ENCODE assay signal across 21 cellular contexts in genomic region chr17:69696645-69697044, GRCh38.
DNase-seq lines count a peak whose midpoint lies in the region; ATAC-seq and TF ChIP-seq lines count a peak whose summit lies in the region.
"Had no signal": no experiment of that assay in that cellular context is flagged by ENCODE, and none has a peak within 500 bp of the region (broad histone marks: within the 10 kb centered on the region; RNA-seq: fewer than 3 reads in every experiment).

No MANE protein-coding gene starts in this region.

- no peaks in the 10 kb centered on the region for H3K79me2 ChIP-seq in osteoblast (ENCODE audit: insufficient read depth, low read length)

- TF ChIP-seq CTCF in heart right ventricle (IDR thresholded peaks at IDR 0.05) (no peak), osteoblast (IDR thresholded peaks at IDR 0.05; ENCODE audit: extremely low read depth, low read depth, low read length) (no peak)

- H3K9me3 ChIP-seq in heart right ventricle (peaks cover 0 to 26% (median 6%) of the 10 kb centered on the region in 11 donors), osteoblast (ENCODE audit: low read depth, low read length) (no peaks in the 10 kb centered on the region)

- no peak overlapping the region for H3K4me2 ChIP-seq in osteoblast (ENCODE audit: insufficient read depth, low read length)
- H3K4me2 ChIP-seq: BLaER1, GM23338, PC-9 had no signal

- intact Hi-C loops in heart right ventricle (cut with DNase I) (loop anchor here in 1 of 10 donors (10.0 kb wide), 1 partner anchor 62 kb away; no protein-coding TSS in a partner anchor), Right ventricle myocardium superior (cut with DNase I) (no loop called here)

- H3K4me1 ChIP-seq in heart right ventricle (peaks cover 0 to 12% (median 2%) of the 10 kb centered on the region in 9 donors), osteoblast (ENCODE audit: insufficient read depth, low read length) (no peaks in the 10 kb centered on the region)
- H3K4me1 ChIP-seq: BLaER1 had no signal

- DNase-seq in heart right ventricle = no peak
- no peak for DNase-seq in Right ventricle myocardium superior
- peak; percentile 55 for DNase-seq in fibroblast of peridontal ligament (ENCODE audit: extremely low read depth)
- DNase-seq in osteoblast (ENCODE audit: insufficient read length, low spot score, missing footprints) = peak; percentile 47
- DNase-seq in retina = no peak
- DNase-seq: 8988T; ACHN; CD4-positive, CD25-positive, alpha-beta regulatory T cell; H9; NCI-H1092; NCI-H1417 treated with DMSO at 0.1 percent for 48 hours; NCI-H1694 treated with DMSO at 0.1 percent for 48 hours; NCI-H2081; NCI-H2227 treated with DMSO at 0.1 percent for 48 hours; NCI-H526 treated with DMSO at 0.1 percent for 48 hours; PC-9; SHP77 had no signal

- no peak overlapping the region for H3K27ac ChIP-seq in heart right ventricle
- H3K27ac ChIP-seq in osteoblast (ENCODE audit: low read depth, low read length) = no peak overlapping the region
- H3K27ac ChIP-seq: BLaER1, PC-9 had no signal

- no peak overlapping the region for H3K4me3 ChIP-seq in heart right ventricle
- H3K4me3 ChIP-seq in osteoblast (ENCODE audit: insufficient read depth, low read length) = no peak overlapping the region
- H3K4me3 ChIP-seq: BLaER1, GM23338, PC-9 had no signal

- H3K36me3 ChIP-seq in heart right ventricle (no peaks in the 10 kb centered on the region), osteoblast (ENCODE audit: insufficient read depth, low read length) (no peaks in the 10 kb centered on the region)
- H3K36me3 ChIP-seq: BLaER1 had no signal

- no peak overlapping the region for H2AFZ ChIP-seq in osteoblast (ENCODE audit: low read length)
- H2AFZ ChIP-seq: GM23338, PC-9 had no signal

- no peaks in the 10 kb centered on the region for H3K27me3 ChIP-seq in heart right ventricle
- H3K27me3 ChIP-seq in osteoblast (ENCODE audit: insufficient read depth, low read length) = no peaks in the 10 kb centered on the region
- H3K27me3 ChIP-seq: BLaER1 had no signal

- peak in 5 of 8 donors; percentile 19 to 67 (median 47) for ATAC-seq in heart right ventricle
- ATAC-seq in Right ventricle myocardium superior (ENCODE audit: poor library complexity) = no peak
- no peak for ATAC-seq in GM19023 (IDR thresholded peaks at IDR 0.05; ENCODE audit: unreplicated experiment)
- ATAC-seq in HG02852 (IDR thresholded peaks at IDR 0.05; ENCODE audit: unreplicated experiment) = no peak
- ATAC-seq: GM23338 had no signal

- H4K20me1 ChIP-seq in osteoblast (ENCODE audit: insufficient read depth, low read length) = no peaks in the 10 kb centered on the region
- H4K20me1 ChIP-seq: BLaER1 had no signal

- WGBS in heart right ventricle, 2 donors = 28 to 32% methylated on average over 1 of the region's 1 CpG

Comparison
In these comparisons a context has a peak if more than half of its experiments do, and no peak if none do; other contexts are left out.
1. ATAC-seq: peak in heart right ventricle (5 of 8); none in Right ventricle myocardium superior (single experiment), GM19023 (single experiment) and HG02852 (single experiment).
2. DNase-seq: peak in fibroblast of peridontal ligament (single experiment) and osteoblast (single experiment); none in heart right ventricle (0 of 2), Right ventricle myocardium superior (single experiment) and retina (single experiment).